In the genomic region with DNA sequence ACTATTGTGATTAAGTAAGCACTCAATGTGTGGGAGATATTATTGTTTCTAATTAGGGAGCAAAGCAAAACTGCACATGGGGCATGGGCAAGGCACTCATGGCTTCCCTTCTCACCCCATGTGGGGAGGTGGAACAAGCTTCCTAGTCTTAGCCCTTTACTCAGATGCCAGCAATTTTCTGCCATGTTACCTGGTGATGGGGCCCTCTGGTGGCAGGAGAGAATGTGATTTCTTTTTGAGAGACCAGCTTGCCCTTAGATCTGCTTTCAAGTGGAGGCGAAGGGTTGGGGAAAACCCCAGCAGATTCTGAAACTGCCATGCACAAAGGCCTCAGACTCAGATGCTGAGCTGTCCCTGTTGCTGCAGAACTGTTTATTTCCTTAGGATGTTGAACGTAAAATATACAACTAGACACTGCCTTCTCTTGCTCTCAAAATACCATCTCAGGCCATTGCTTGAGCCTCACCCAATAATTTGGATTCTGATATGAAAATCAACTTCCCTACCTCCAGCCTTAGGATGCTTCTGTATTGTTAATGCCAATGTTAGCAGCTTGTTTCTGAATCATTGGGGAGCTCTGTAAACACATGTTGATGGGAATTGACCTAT, we compare ENCODE assay signal across 8 cellular contexts.
DNase-seq lines count a peak whose midpoint lies in the region; ATAC-seq and TF ChIP-seq lines count a peak whose summit lies in the region.

No MANE protein-coding gene starts in this region.

- H3K4me3 ChIP-seq in cardiac fibroblast (replicated peaks in 1 of 2; ENCODE audit: low read depth in 2 of 2, low read length in 2 of 2) (no peak overlapping the region), mesenchymal stem cell (ENCODE audit: insufficient read depth in 1 of 2, low read depth in 1 of 2, low read length in 2 of 2) (no peak overlapping the region)

- WGBS in mesenchymal stem cell: 75% methylated on average over 2 of the region's 2 CpGs

- no peaks in the 10 kb centered on the region for H3K27me3 ChIP-seq in mesenchymal stem cell (ENCODE audit: control insufficient read depth in 1 of 2, insufficient read depth in 1 of 2, low read length in 2 of 2)

- peak; percentile 59 for ATAC-seq in Right ventricle myocardium superior (ENCODE audit: poor library complexity)
- no peak for ATAC-seq in Right ventricle myocardium inferior
- peak; percentile 98 for ATAC-seq in HG02642 (IDR thresholded peaks at IDR 0.05; ENCODE audit: poor library complexity, unreplicated experiment)
- peak; percentile 94 for ATAC-seq in stimulated activated memory B cell treated with anti-CD40 and anti-IgM and Interleukin-4, amounts not matched to agents 10 μg/mL and 1 μg/mL and 100 μg/mL, for 72 hours

- H3K18ac ChIP-seq in mesenchymal stem cell (ENCODE audit: low read depth in 1 of 2, low read length in 2 of 2): no peak overlapping the region

- H2AK5ac ChIP-seq in mesenchymal stem cell (ENCODE audit: low read length, severe bottlenecking): no peak overlapping the region

- DNase-seq in Right ventricle myocardium superior: no peak
- DNase-seq in Right ventricle myocardium inferior (ENCODE audit: missing footprints): no peak
- peak; percentile 50 for DNase-seq in NCI-H1105 (lab: John Stamatoyannopoulos, UW)
- peak; percentile 52 to 56 for DNase-seq in cardiac fibroblast (ENCODE audit: low read depth in 2 of 2)
- DNase-seq in mesenchymal stem cell: peak; percentile 53

- H3K36me3 ChIP-seq in mesenchymal stem cell (ENCODE audit: control insufficient read depth in 1 of 2, insufficient read depth in 2 of 2, low read depth in 1 of 2, low read length in 2 of 2): no peaks in the 10 kb centered on the region

- no peak overlapping the region for H4K8ac ChIP-seq in mesenchymal stem cell (ENCODE audit: low read length)

- no peaks in the 10 kb centered on the region for H3K9me3 ChIP-seq in mesenchymal stem cell (ENCODE audit: control insufficient read depth, low read length)

- H3K79me1 ChIP-seq in mesenchymal stem cell (replicated peaks; ENCODE audit: low read length, poor library complexity, severe bottlenecking): no peaks in the 10 kb centered on the region

- no peaks in the 10 kb centered on the region for H3K27me3 Mint-ChIP-seq in stimulated activated memory B cell treated with anti-CD40 and anti-IgM and Interleukin-4, amounts not matched to agents 10 μg/mL and 1 μg/mL and 100 μg/mL, for 72 hours

- H2BK120ac ChIP-seq in mesenchymal stem cell (ENCODE audit: low read depth, low read length): no peak overlapping the region

- H3K4ac ChIP-seq in mesenchymal stem cell (ENCODE audit: low read depth in 1 of 2, low read length in 2 of 2): no peak overlapping the region

- H3K36me3 Mint-ChIP-seq in stimulated activated memory B cell treated with anti-CD40 and anti-IgM and Interleukin-4, amounts not matched to agents 10 μg/mL and 1 μg/mL and 100 μg/mL, for 72 hours: no peaks in the 10 kb centered on the region

- H3K23ac ChIP-seq in mesenchymal stem cell (ENCODE audit: low read length in 2 of 2): no peak overlapping the region

- H2BK5ac ChIP-seq in mesenchymal stem cell (ENCODE audit: low read depth, low read length, poor library complexity, severe bottlenecking): no peak overlapping the region

- no peak overlapping the region for H2BK15ac ChIP-seq in mesenchymal stem cell (ENCODE audit: low read depth, poor library complexity, severe bottlenecking)

- H3K4me1 Mint-ChIP-seq in stimulated activated memory B cell treated with anti-CD40 and anti-IgM and Interleukin-4, amounts not matched to agents 10 μg/mL and 1 μg/mL and 100 μg/mL, for 72 hours: peaks cover 9% of the 10 kb centered on the region

- H3K27ac ChIP-seq in VCaP (no peak overlapping the region), mesenchymal stem cell (ENCODE audit: low read length, poor library complexity, severe bottlenecking) (no peak overlapping the region)

- no peak overlapping the region for H3K14ac ChIP-seq in mesenchymal stem cell (ENCODE audit: low read length in 2 of 2)

- no peaks in the 10 kb centered on the region for H3K4me1 ChIP-seq in mesenchymal stem cell (ENCODE audit: control insufficient read depth, insufficient read depth, low read depth, low read length)

- H3K4me2 ChIP-seq in mesenchymal stem cell (ENCODE audit: low read length, poor library complexity, severe bottlenecking): no peak overlapping the region

- H3K27ac Mint-ChIP-seq in stimulated activated memory B cell treated with anti-CD40 and anti-IgM and Interleukin-4, amounts not matched to agents 10 μg/mL and 1 μg/mL and 100 μg/mL, for 72 hours: no peak overlapping the region

- no peak overlapping the region for H3K4me3 Mint-ChIP-seq in stimulated activated memory B cell treated with anti-CD40 and anti-IgM and Interleukin-4, amounts not matched to agents 10 μg/mL and 1 μg/mL and 100 μg/mL, for 72 hours

- no peak overlapping the region for H2AFZ ChIP-seq in mesenchymal stem cell (ENCODE audit: low read depth, low read length)

- no peaks in the 10 kb centered on the region for H3K9me3 Mint-ChIP-seq in stimulated activated memory B cell treated with anti-CD40 and anti-IgM and Interleukin-4, amounts not matched to agents 10 μg/mL and 1 μg/mL and 100 μg/mL, for 72 hours

- no peak overlapping the region for H2BK12ac ChIP-seq in mesenchymal stem cell (ENCODE audit: low read length in 2 of 2)

- no peak overlapping the region for H4K91ac ChIP-seq in mesenchymal stem cell (ENCODE audit: low read length)

- TF ChIP-seq CTCF in VCaP (conservative IDR thresholded peaks at IDR 0.05) (peak; percentile 65), cardiac fibroblast (IDR thresholded peaks at IDR 0.05; ENCODE audit: low read depth, low read length) (peak; percentile 44)

- intact Hi-C loops in Right ventricle myocardium superior (cut with DNase I) (no loop called here), Right ventricle myocardium inferior (cut with DNase I) (loop anchor here (5.0 kb wide), 1 partner anchor 106 kb away; no protein-coding TSS in a partner anchor)

- H3K9ac ChIP-seq in mesenchymal stem cell (ENCODE audit: low read length): no peak overlapping the region

Comparison
In these comparisons a context has a peak if more than half of its experiments do, and no peak if none do; other contexts are left out.
1. DNase-seq: peak in NCI-H1105 (single experiment), cardiac fibroblast (2 of 2) and mesenchymal stem cell (single experiment); none in Right ventricle myocardium superior (single experiment) and Right ventricle myocardium inferior (single experiment).